1 cellular context compared by ENCODE assay signal in genomic region chr9:5843450-5844249, GRCh38.
TF ChIP-seq lines count a peak whose summit lies in the region.

No MANE protein-coding gene starts in this region.

TF ChIP-seq in HepG2, 621 proteins besides CTCF, POLR2A, EP300 and RAD21 (continued from another document and continues in another):
- TF ChIP-seq ZNF609 (CRISPR knock-in tag; IDR thresholded peaks at IDR 0.05; ENCODE audit: borderline replicate concordance) (no peak), ZGPAT (CRISPR knock-in tag; IDR thresholded peaks at IDR 0.05) (0 out of 2 replicates have a peak, but pooled peaks have one; percentile 54), ATF3 (CRISPR knock-in tag; IDR thresholded peaks at IDR 0.05) (no peak), RNF219 (CRISPR knock-in tag; IDR thresholded peaks at IDR 0.05) (no peak), RNF2 (conservative IDR thresholded peaks at IDR 0.05; ENCODE audit: low read depth) (no peak), ZUFSP (CRISPR knock-in tag; IDR thresholded peaks at IDR 0.05; ENCODE audit: borderline replicate concordance) (no peak), ZNF572 (CRISPR knock-in tag; IDR thresholded peaks at IDR 0.05) (no peak), RCOR2 (CRISPR knock-in tag; IDR thresholded peaks at IDR 0.05) (peak; percentile 77; the same call in 1 of the 2 replicates), SP2 (CRISPR knock-in tag; IDR thresholded peaks at IDR 0.05) (no peak), ZNF580 (CRISPR knock-in tag; IDR thresholded peaks at IDR 0.05; ENCODE audit: borderline replicate concordance, low read depth) (no peak), KAT2B (IDR thresholded peaks at IDR 0.05; ENCODE audit: borderline replicate concordance, low read depth, low read length) (no peak), CENPBD1 (CRISPR knock-in tag; IDR thresholded peaks at IDR 0.05; ENCODE audit: borderline replicate concordance, low read depth) (no peak), RAD51 (IDR thresholded peaks at IDR 0.05; ENCODE audit: borderline replicate concordance) (no peak), MAZ (IDR thresholded peaks at IDR 0.05; ENCODE audit: borderline replicate concordance, low read depth, low read length) (0 out of 2 replicates have a peak, but pooled peaks have one; percentile 24), MAZ (CRISPR knock-in tag; IDR thresholded peaks at IDR 0.05; ENCODE audit: low read depth) (no peak), FOXA3 (CRISPR knock-in tag; IDR thresholded peaks at IDR 0.05) (peak; percentile 90), LCORL (IDR thresholded peaks at IDR 0.05) (no peak), LCORL (CRISPR knock-in tag; IDR thresholded peaks at IDR 0.05) (peak; percentile 81), NFIB (CRISPR knock-in tag; IDR thresholded peaks at IDR 0.05; ENCODE audit: borderline replicate concordance) (no peak), YEATS4 (CRISPR knock-in tag; IDR thresholded peaks at IDR 0.05; ENCODE audit: borderline replicate concordance) (0 out of 2 replicates have a peak, but pooled peaks have one; percentile 48), PHB2 (IDR thresholded peaks at IDR 0.05; ENCODE audit: partially characterized antibody) (no peak), IRF9 (CRISPR knock-in tag; IDR thresholded peaks at IDR 0.05; ENCODE audit: borderline replicate concordance) (no peak), KLF16 (CRISPR knock-in tag; IDR thresholded peaks at IDR 0.05) (no peak), PTBP1 (IDR thresholded peaks at IDR 0.05; ENCODE audit: low read depth, low read length, poor library complexity, severe bottlenecking) (no peak), TRIM22 (IDR thresholded peaks at IDR 0.05) (no peak), PITX1 (CRISPR knock-in tag; IDR thresholded peaks at IDR 0.05) (peak; percentile 19; the same call in 1 of the 2 replicates), WIZ (CRISPR knock-in tag; IDR thresholded peaks at IDR 0.05) (no peak), SIX1 (CRISPR knock-in tag; IDR thresholded peaks at IDR 0.05; ENCODE audit: borderline replicate concordance) (no peak), ZNF740 (CRISPR knock-in tag; IDR thresholded peaks at IDR 0.05) (0 out of 2 replicates have a peak, but pooled peaks have one; percentile 41), ZBTB7B (CRISPR knock-in tag; IDR thresholded peaks at IDR 0.05) (peak; percentile 71; the same call in 1 of the 2 replicates), CAMTA2 (CRISPR knock-in tag; IDR thresholded peaks at IDR 0.05; ENCODE audit: borderline replicate concordance) (no peak), NFKBIZ (CRISPR knock-in tag; IDR thresholded peaks at IDR 0.05) (peak; percentile 61; the same call in 1 of the 2 replicates), ZNF451 (CRISPR knock-in tag; IDR thresholded peaks at IDR 0.05) (no peak), AGO1 (IDR thresholded peaks at IDR 0.05; ENCODE audit: low read depth, low read length, poor library complexity, severe bottlenecking) (no peak), FLYWCH1 (CRISPR knock-in tag; IDR thresholded peaks at IDR 0.05) (no peak), TSC22D2 (CRISPR knock-in tag; IDR thresholded peaks at IDR 0.05; ENCODE audit: borderline replicate concordance) (no peak), PPARG (CRISPR knock-in tag; conservative IDR thresholded peaks at IDR 0.05) (no peak), SMAD3 (CRISPR knock-in tag; IDR thresholded peaks at IDR 0.05) (0 out of 2 replicates have a peak, but pooled peaks have one; percentile 45), ZNF101 (CRISPR knock-in tag; IDR thresholded peaks at IDR 0.05; ENCODE audit: borderline replicate concordance, low read depth) (no peak), MTF1 (CRISPR knock-in tag; IDR thresholded peaks at IDR 0.05) (no peak), CBX5 (CRISPR knock-in tag; IDR thresholded peaks at IDR 0.05; ENCODE audit: borderline replicate concordance) (no peak), HIC2 (CRISPR knock-in tag; IDR thresholded peaks at IDR 0.05; ENCODE audit: low read depth) (no peak), HNF1B (CRISPR knock-in tag; IDR thresholded peaks at IDR 0.05) (peak; percentile 52; the same call in 1 of the 2 replicates), FOXK1 (CRISPR knock-in tag; IDR thresholded peaks at IDR 0.05; ENCODE audit: borderline replicate concordance, low read depth) (peak; percentile 34; the same call in 1 of the 2 replicates), ZNF136 (CRISPR knock-in tag; IDR thresholded peaks at IDR 0.05; ENCODE audit: low read depth) (no peak), CC2D1A (CRISPR knock-in tag; IDR thresholded peaks at IDR 0.05) (no peak), CENPX (CRISPR knock-in tag; IDR thresholded peaks at IDR 0.05) (no peak)
